Comparison of ENCODE assay signal across 16 cellular contexts in the genomic region with DNA sequence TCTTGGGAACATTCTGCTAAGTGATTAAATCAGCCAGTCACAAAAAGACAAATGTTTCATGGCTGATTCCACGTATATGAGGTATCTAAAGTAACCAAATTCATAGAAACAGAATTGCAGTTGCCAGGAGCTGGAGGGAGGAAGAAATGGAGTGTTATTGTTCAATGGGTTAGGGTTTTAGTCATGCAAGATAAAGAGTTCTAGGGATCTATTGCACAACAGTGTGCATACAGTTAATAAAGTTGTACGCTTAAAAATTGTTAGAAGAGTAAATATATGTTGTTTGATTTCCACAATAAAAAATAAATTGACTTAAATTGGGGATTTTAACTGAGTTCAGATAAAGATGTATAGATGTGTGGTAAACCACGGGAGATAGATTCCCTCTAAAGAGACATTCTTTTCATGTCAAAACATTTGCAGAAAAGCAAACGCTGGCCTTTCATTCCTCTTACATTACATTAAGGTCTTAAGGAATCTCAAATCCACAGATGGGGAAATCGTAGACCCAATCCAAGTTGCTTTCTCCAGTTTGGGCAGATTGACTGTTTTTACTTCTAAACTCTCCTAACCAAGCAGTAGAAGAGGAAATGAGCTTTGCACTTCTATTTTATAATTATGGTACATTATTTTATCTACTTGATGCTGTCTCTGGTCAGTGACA. TPM values are rescaled to one million over a fixed set of nuclear protein-coding genes. Genes with fewer than 3 reads are reported as not detected.
DNase-seq lines count a peak whose midpoint lies in the region; TF ChIP-seq lines count a peak whose summit lies in the region.
"Had no signal": no experiment of that assay in that cellular context is flagged by ENCODE, and none has a peak within 500 bp of the region (broad histone marks: within the 10 kb centered on the region; RNA-seq: fewer than 3 reads in every experiment).

No MANE protein-coding gene starts in this region.

- no peak overlapping the region for H3K27ac Mint-ChIP-seq in Caco-2 (ENCODE audit: unreplicated experiment)
- H3K27ac Mint-ChIP-seq in activated T-helper 2 cell treated with anti-CD3 and anti-CD28 coated beads, Interferon-gamma antibody, Interleukin-2, Interleukin-4, amounts not matched to agents 10 μg/mL and 5 μg/mL and 100 μg/mL, durations not matched to agents 14 hours and 24 hours and 36 hours: no peak overlapping the region
- H3K27ac Mint-ChIP-seq: B cell; CD4-positive, alpha-beta T cell; GM23338 had no signal

- TF ChIP-seq EP300 in tibial nerve (IDR thresholded peaks at IDR 0.05): no peak

- H3K36me3 ChIP-seq in Caco-2 (ENCODE audit: control insufficient read depth, insufficient read depth, low read length) (no peaks in the 10 kb centered on the region), tibial nerve (no peaks in the 10 kb centered on the region)

- no peak for TF ChIP-seq CTCF in NB4 (IDR thresholded peaks at IDR 0.05; ENCODE audit: low read depth, low read length)
- TF ChIP-seq CTCF in choroid plexus epithelial cell (conservative IDR thresholded peaks at IDR 0.05; ENCODE audit: low read depth, low read length): no peak
- TF ChIP-seq CTCF in Caco-2 (IDR thresholded peaks at IDR 0.05; ENCODE audit: insufficient read depth in 1 of 2, low read depth in 1 of 2, low read length in 1 of 2, severe bottlenecking in 1 of 2, unreplicated experiment in 1 of 2): no peak
- no peak for TF ChIP-seq CTCF in tibial nerve (IDR thresholded peaks at IDR 0.05)

- H3K9me3 Mint-ChIP-seq in Caco-2 (ENCODE audit: unreplicated experiment): no peaks in the 10 kb centered on the region
- no peaks in the 10 kb centered on the region for H3K9me3 Mint-ChIP-seq in activated T-helper 2 cell treated with anti-CD3 and anti-CD28 coated beads, Interferon-gamma antibody, Interleukin-2, Interleukin-4, amounts not matched to agents 10 μg/mL and 5 μg/mL and 100 μg/mL, durations not matched to agents 14 hours and 24 hours and 36 hours
- H3K9me3 Mint-ChIP-seq: CD4-positive, alpha-beta T cell had no signal

- BruUV-seq in Caco-2 (replicated peaks; lab: Mats Ljungman, UMichigan): no TSS peak

- H3K4me1 ChIP-seq in Caco-2 (peaks cover 3% of the 10 kb centered on the region; the same call in 1 of the 2 replicates), tibial nerve (peaks cover 0 to 10% (median 0%) of the 10 kb centered on the region in 4 donors)

- POLR2A ChIA-PET in Caco-2 (lab: Charles Lee): no interaction called here

- H3K4me3 ChIP-seq in NB4 (ENCODE audit: low read depth, low read length) (no peak overlapping the region), choroid plexus epithelial cell (ENCODE audit: low read depth, low read length) (no peak overlapping the region), Caco-2 (ENCODE audit: low read depth, low read length) (no peak overlapping the region), tibial nerve (no peak overlapping the region)
- H3K4me3 ChIP-seq: GM12878, GM23338 had no signal

- H3K4me3 Mint-ChIP-seq in Caco-2 (ENCODE audit: unreplicated experiment): no peak overlapping the region
- H3K4me3 Mint-ChIP-seq in activated T-helper 2 cell treated with anti-CD3 and anti-CD28 coated beads, Interferon-gamma antibody, Interleukin-2, Interleukin-4, amounts not matched to agents 10 μg/mL and 5 μg/mL and 100 μg/mL, durations not matched to agents 14 hours and 24 hours and 36 hours (ENCODE audit: low read depth): no peak overlapping the region
- H3K4me3 Mint-ChIP-seq: B cell; CD4-positive, alpha-beta T cell; GM23338 had no signal

- CTCF ChIA-PET in Caco-2 (lab: Charles Lee): interaction anchor here (1.6 kb wide), 1 partner anchor 9 kb away, joined by 5 read pairs; no protein-coding TSS in a partner anchor

- no peak overlapping the region for H3K27ac ChIP-seq in tibial nerve
- H3K27ac ChIP-seq: HL-60 had no signal

- no peaks in the 10 kb centered on the region for H3K27me3 ChIP-seq in Caco-2 (replicated peaks; ENCODE audit: control insufficient read depth, insufficient read depth, low read length)
- H3K27me3 ChIP-seq in tibial nerve: peaks cover 0 to 3% of the 10 kb centered on the region in 2 donors

- H3K27me3 Mint-ChIP-seq in Caco-2 (ENCODE audit: insufficient read depth, unreplicated experiment): peaks cover 2% of the 10 kb centered on the region
- H3K27me3 Mint-ChIP-seq in activated T-helper 2 cell treated with anti-CD3 and anti-CD28 coated beads, Interferon-gamma antibody, Interleukin-2, Interleukin-4, amounts not matched to agents 10 μg/mL and 5 μg/mL and 100 μg/mL, durations not matched to agents 14 hours and 24 hours and 36 hours (ENCODE audit: low read depth): peaks cover 23% of the 10 kb centered on the region

- TF ChIP-seq POLR2A in NB4 (IDR thresholded peaks at IDR 0.05; ENCODE audit: extremely low read depth, insufficient read length): no peak
- TF ChIP-seq POLR2A in tibial nerve (IDR thresholded peaks at IDR 0.05): no peak

- H3K4me1 Mint-ChIP-seq in Caco-2 (ENCODE audit: low read depth, unreplicated experiment): peaks cover 10% of the 10 kb centered on the region
- peaks cover 11% of the 10 kb centered on the region for H3K4me1 Mint-ChIP-seq in activated T-helper 2 cell treated with anti-CD3 and anti-CD28 coated beads, Interferon-gamma antibody, Interleukin-2, Interleukin-4, amounts not matched to agents 10 μg/mL and 5 μg/mL and 100 μg/mL, durations not matched to agents 14 hours and 24 hours and 36 hours (ENCODE audit: low read depth)

- H3K9me3 ChIP-seq in Caco-2: no peaks in the 10 kb centered on the region
- H3K9me3 ChIP-seq in tibial nerve: peaks cover 0 to 7% (median 0%) of the 10 kb centered on the region in 4 donors

- DNase-seq in NB4 (ENCODE audit: low read depth) (peak; percentile 27), amniotic epithelial cell (ENCODE audit: low read depth) (peak; percentile 78), choroid plexus epithelial cell (ENCODE audit: low read depth) (peak; percentile 39), iris pigment epithelial cell (ENCODE audit: low read depth) (peak; percentile 44), Caco-2 (no peak), tibial nerve (ENCODE audit: low spot score in 2 of 2) (no peak)
- DNase-seq in activated T-helper 2 cell treated with anti-CD3 and anti-CD28 coated beads, Interferon-gamma antibody, Interleukin-2, Interleukin-4, amounts not matched to agents 10 μg/mL and 5 μg/mL and 100 μg/mL, durations not matched to agents 14 hours and 24 hours and 36 hours (ENCODE audit: low spot score): no peak
- DNase-seq: C1 segment of cervical spinal cord; CD4-positive, alpha-beta T cell; DMS79; H7 had no signal

- 57 to 60% methylated on average over 5 of the region's 5 CpGs for WGBS in tibial nerve, 2 donors

- intact Hi-C loops in Caco-2 (cut with micrococcal nuclease; ENCODE audit: unreplicated experiment): no loop called here
- intact Hi-C loops in activated T-helper 2 cell treated with anti-CD3 and anti-CD28 coated beads, Interferon-gamma antibody, Interleukin-2, Interleukin-4, amounts not matched to agents 10 μg/mL and 5 μg/mL and 100 μg/mL, durations not matched to agents 14 hours and 24 hours and 36 hours (cut with micrococcal nuclease): no loop called here

- H3K36me3 Mint-ChIP-seq in Caco-2 (ENCODE audit: insufficient read depth, unreplicated experiment): peaks cover 17% of the 10 kb centered on the region
- no peaks in the 10 kb centered on the region for H3K36me3 Mint-ChIP-seq in activated T-helper 2 cell treated with anti-CD3 and anti-CD28 coated beads, Interferon-gamma antibody, Interleukin-2, Interleukin-4, amounts not matched to agents 10 μg/mL and 5 μg/mL and 100 μg/mL, durations not matched to agents 14 hours and 24 hours and 36 hours (ENCODE audit: low read depth)

RNA-seq across cellular contexts. Expression of gene PRDM7, which starts 4.6 kb away (rescaled TPM):
- total RNA-seq in Caco-2 (2022) (not detected in 2 replicates), tibial nerve (not detected)
- not detected in 2 replicates for total RNA-seq in activated T-helper 2 cell treated with anti-CD3 and anti-CD28 coated beads, Interferon-gamma antibody, Interleukin-2, Interleukin-4, amounts not matched to agents 10 μg/mL and 5 μg/mL and 100 μg/mL, durations not matched to agents 14 hours and 24 hours and 36 hours
- total RNA-seq: B cell; CD4-positive, alpha-beta T cell; G401; GM12878; GM23338; H7 had no signal

RNA-seq across cellular contexts. Expression of gene DBNDD1, which starts 53.3 kb away (rescaled TPM):
- total RNA-seq in Caco-2 (2022): 64.2 and 64.6 TPM in 2 replicates
- 1 to 10 TPM in 3 of 4 donors, under 1 TPM in 1; 0.42 to 2.6 (median 1.3) TPM for total RNA-seq in tibial nerve
- 0.43 and 0.69 TPM in 2 replicates for total RNA-seq in activated T-helper 2 cell treated with anti-CD3 and anti-CD28 coated beads, Interferon-gamma antibody, Interleukin-2, Interleukin-4, amounts not matched to agents 10 μg/mL and 5 μg/mL and 100 μg/mL, durations not matched to agents 14 hours and 24 hours and 36 hours

Comparison
In these comparisons a context has a peak if more than half of its experiments do, and no peak if none do; other contexts are left out.
1. DNase-seq: peak in NB4 (single experiment), amniotic epithelial cell (single experiment), choroid plexus epithelial cell (single experiment) and iris pigment epithelial cell (single experiment); none in Caco-2 (0 of 2), tibial nerve (0 of 2) and activated T-helper 2 cell treated with anti-CD3 and anti-CD28 coated beads, Interferon-gamma antibody, Interleukin-2, Interleukin-4, amounts not matched to agents 10 μg/mL and 5 μg/mL and 100 μg/mL, durations not matched to agents 14 hours and 24 hours and 36 hours (single experiment).
2. RNA of gene DBNDD1, which starts 53.3 kb away (total RNA-seq): 64.2 to 64.6 TPM in Caco-2; 0.42 to 2.6 TPM in tibial nerve and 0.43 to 0.69 TPM in activated T-helper 2 cell treated with anti-CD3 and anti-CD28 coated beads, Interferon-gamma antibody, Interleukin-2, Interleukin-4, amounts not matched to agents 10 μg/mL and 5 μg/mL and 100 μg/mL, durations not matched to agents 14 hours and 24 hours and 36 hours; every median in the first group is over 10 times any median in the second.